1 cellular context compared by ENCODE assay signal in genomic region chr6:147192278-147192911, GRCh38.
A peak's percentile ranks its signal among the peaks of the same experiment; 100 is the strongest.
TF ChIP-seq lines count a peak whose summit lies in the region.

No MANE protein-coding gene starts in this region.

TF ChIP-seq in HepG2, 621 proteins besides CTCF, POLR2A, EP300 and RAD21 (continued from another document and continues in another):
- TF ChIP-seq SMARCE1 (IDR thresholded peaks at IDR 0.05; ENCODE audit: borderline replicate concordance) (0 out of 2 replicates have a peak, but pooled peaks have one; percentile 47), NCOA5 (CRISPR knock-in tag; IDR thresholded peaks at IDR 0.05) (no peak), ZSCAN22 (CRISPR knock-in tag; IDR thresholded peaks at IDR 0.05) (no peak), AGO2 (optimal IDR thresholded peaks at IDR 0.05; ENCODE audit: low read depth, low read length) (no peak), CREM (IDR thresholded peaks at IDR 0.05) (peak; percentile 53; the same call in 1 of the 2 replicates), CREM (CRISPR knock-in tag; IDR thresholded peaks at IDR 0.05) (no peak), MYPOP (CRISPR knock-in tag; IDR thresholded peaks at IDR 0.05) (peak; percentile 89; the same call in 1 of the 2 replicates), LBX2 (CRISPR knock-in tag; IDR thresholded peaks at IDR 0.05; ENCODE audit: borderline replicate concordance) (no peak), ZBTB7A (CRISPR knock-in tag; IDR thresholded peaks at IDR 0.05) (peak; percentile 44; the same call in 1 of the 2 replicates), GABPB1 (CRISPR knock-in tag; IDR thresholded peaks at IDR 0.05) (peak; percentile 60), KDM1A (CRISPR knock-in tag; IDR thresholded peaks at IDR 0.05) (peak; percentile 40; the same call in 1 of the 2 replicates), TBX3 (IDR thresholded peaks at IDR 0.05; ENCODE audit: borderline replicate concordance) (peak; percentile 83), NFIC (IDR thresholded peaks at IDR 0.05; ENCODE audit: low read length) (peak; percentile 99), ZSCAN12 (CRISPR knock-in tag; IDR thresholded peaks at IDR 0.05) (no peak), ZNF660 (CRISPR knock-in tag; IDR thresholded peaks at IDR 0.05; ENCODE audit: borderline replicate concordance, low read depth) (no peak), TP53 (CRISPR knock-in tag; conservative IDR thresholded peaks at IDR 0.05) (0 out of 2 replicates have a peak, but pooled peaks have one; percentile 60), MIXL1 (CRISPR knock-in tag; IDR thresholded peaks at IDR 0.05) (peak; percentile 89), ELF3 (CRISPR knock-in tag; IDR thresholded peaks at IDR 0.05) (peak; percentile 86), ZBTB46 (CRISPR knock-in tag; IDR thresholded peaks at IDR 0.05; ENCODE audit: borderline replicate concordance) (no peak), REL (CRISPR knock-in tag; conservative IDR thresholded peaks at IDR 0.05) (no peak), ZMAT3 (CRISPR knock-in tag; conservative IDR thresholded peaks at IDR 0.05) (peak; percentile 61; the same call in 1 of the 2 replicates), ZBTB14 (CRISPR knock-in tag; IDR thresholded peaks at IDR 0.05) (no peak), TBX2 (CRISPR knock-in tag; IDR thresholded peaks at IDR 0.05; ENCODE audit: borderline replicate concordance) (peak; percentile 83), HOXA3 (CRISPR knock-in tag; IDR thresholded peaks at IDR 0.05) (peak; percentile 54; the same call in 1 of the 2 replicates), HHEX (CRISPR knock-in tag; IDR thresholded peaks at IDR 0.05) (peak; percentile 91), TCF7L2 (IDR thresholded peaks at IDR 0.05; ENCODE audit: low read depth, low read length) (no peak), ZMYM2 (CRISPR knock-in tag; IDR thresholded peaks at IDR 0.05) (no peak), MAZ (IDR thresholded peaks at IDR 0.05; ENCODE audit: borderline replicate concordance, low read depth, low read length) (no peak; the same call in 1 of the 2 replicates), MAZ (CRISPR knock-in tag; IDR thresholded peaks at IDR 0.05; ENCODE audit: low read depth) (peak; percentile 82), ZNF792 (CRISPR knock-in tag; IDR thresholded peaks at IDR 0.05) (no peak), TGIF2 (CRISPR knock-in tag; IDR thresholded peaks at IDR 0.05) (peak; percentile 75; the same call in 1 of the 2 replicates), SOX13 (IDR thresholded peaks at IDR 0.05) (peak; percentile 55; the same call in 1 of the 2 replicates), SOX13 (CRISPR knock-in tag; conservative IDR thresholded peaks at IDR 0.05 in 1 of 2, IDR thresholded peaks at IDR 0.05 in 1 of 2) (peak in 1 of 2 experiments; percentile 91; a peak in 2 of 4 replicates), ZNF317 (CRISPR knock-in tag; IDR thresholded peaks at IDR 0.05) (peak; percentile 85), BRD4 (CRISPR knock-in tag; IDR thresholded peaks at IDR 0.05) (no peak), REPIN1 (CRISPR knock-in tag; IDR thresholded peaks at IDR 0.05; ENCODE audit: borderline replicate concordance, low read depth) (peak; percentile 61; the same call in 1 of the 2 replicates), SIX1 (CRISPR knock-in tag; IDR thresholded peaks at IDR 0.05; ENCODE audit: borderline replicate concordance) (peak; percentile 39; the same call in 1 of the 2 replicates), RFX3 (CRISPR knock-in tag; IDR thresholded peaks at IDR 0.05) (no peak)
- TF ChIP-seq, protein P1, sequence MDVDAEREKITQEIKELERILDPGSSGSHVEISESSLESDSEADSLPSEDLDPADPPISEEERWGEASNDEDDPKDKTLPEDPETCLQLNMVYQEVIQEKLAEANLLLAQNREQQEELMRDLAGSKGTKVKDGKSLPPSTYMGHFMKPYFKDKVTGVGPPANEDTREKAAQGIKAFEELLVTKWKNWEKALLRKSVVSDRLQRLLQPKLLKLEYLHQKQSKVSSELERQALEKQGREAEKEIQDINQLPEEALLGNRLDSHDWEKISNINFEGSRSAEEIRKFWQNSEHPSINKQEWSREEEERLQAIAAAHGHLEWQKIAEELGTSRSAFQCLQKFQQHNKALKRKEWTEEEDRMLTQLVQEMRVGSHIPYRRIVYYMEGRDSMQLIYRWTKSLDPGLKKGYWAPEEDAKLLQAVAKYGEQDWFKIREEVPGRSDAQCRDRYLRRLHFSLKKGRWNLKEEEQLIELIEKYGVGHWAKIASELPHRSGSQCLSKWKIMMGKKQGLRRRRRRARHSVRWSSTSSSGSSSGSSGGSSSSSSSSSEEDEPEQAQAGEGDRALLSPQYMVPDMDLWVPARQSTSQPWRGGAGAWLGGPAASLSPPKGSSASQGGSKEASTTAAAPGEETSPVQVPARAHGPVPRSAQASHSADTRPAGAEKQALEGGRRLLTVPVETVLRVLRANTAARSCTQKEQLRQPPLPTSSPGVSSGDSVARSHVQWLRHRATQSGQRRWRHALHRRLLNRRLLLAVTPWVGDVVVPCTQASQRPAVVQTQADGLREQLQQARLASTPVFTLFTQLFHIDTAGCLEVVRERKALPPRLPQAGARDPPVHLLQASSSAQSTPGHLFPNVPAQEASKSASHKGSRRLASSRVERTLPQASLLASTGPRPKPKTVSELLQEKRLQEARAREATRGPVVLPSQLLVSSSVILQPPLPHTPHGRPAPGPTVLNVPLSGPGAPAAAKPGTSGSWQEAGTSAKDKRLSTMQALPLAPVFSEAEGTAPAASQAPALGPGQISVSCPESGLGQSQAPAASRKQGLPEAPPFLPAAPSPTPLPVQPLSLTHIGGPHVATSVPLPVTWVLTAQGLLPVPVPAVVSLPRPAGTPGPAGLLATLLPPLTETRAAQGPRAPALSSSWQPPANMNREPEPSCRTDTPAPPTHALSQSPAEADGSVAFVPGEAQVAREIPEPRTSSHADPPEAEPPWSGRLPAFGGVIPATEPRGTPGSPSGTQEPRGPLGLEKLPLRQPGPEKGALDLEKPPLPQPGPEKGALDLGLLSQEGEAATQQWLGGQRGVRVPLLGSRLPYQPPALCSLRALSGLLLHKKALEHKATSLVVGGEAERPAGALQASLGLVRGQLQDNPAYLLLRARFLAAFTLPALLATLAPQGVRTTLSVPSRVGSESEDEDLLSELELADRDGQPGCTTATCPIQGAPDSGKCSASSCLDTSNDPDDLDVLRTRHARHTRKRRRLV (CRISPR knock-in tag; IDR thresholded peaks at IDR 0.05), result no peak
- TF ChIP-seq, protein P2, sequence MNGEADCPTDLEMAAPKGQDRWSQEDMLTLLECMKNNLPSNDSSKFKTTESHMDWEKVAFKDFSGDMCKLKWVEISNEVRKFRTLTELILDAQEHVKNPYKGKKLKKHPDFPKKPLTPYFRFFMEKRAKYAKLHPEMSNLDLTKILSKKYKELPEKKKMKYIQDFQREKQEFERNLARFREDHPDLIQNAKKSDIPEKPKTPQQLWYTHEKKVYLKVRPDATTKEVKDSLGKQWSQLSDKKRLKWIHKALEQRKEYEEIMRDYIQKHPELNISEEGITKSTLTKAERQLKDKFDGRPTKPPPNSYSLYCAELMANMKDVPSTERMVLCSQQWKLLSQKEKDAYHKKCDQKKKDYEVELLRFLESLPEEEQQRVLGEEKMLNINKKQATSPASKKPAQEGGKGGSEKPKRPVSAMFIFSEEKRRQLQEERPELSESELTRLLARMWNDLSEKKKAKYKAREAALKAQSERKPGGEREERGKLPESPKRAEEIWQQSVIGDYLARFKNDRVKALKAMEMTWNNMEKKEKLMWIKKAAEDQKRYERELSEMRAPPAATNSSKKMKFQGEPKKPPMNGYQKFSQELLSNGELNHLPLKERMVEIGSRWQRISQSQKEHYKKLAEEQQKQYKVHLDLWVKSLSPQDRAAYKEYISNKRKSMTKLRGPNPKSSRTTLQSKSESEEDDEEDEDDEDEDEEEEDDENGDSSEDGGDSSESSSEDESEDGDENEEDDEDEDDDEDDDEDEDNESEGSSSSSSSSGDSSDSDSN (CRISPR knock-in tag; IDR thresholded peaks at IDR 0.05), result peak; percentile 60; the same call in 1 of the 2 replicates
- TF ChIP-seq, protein P3, sequence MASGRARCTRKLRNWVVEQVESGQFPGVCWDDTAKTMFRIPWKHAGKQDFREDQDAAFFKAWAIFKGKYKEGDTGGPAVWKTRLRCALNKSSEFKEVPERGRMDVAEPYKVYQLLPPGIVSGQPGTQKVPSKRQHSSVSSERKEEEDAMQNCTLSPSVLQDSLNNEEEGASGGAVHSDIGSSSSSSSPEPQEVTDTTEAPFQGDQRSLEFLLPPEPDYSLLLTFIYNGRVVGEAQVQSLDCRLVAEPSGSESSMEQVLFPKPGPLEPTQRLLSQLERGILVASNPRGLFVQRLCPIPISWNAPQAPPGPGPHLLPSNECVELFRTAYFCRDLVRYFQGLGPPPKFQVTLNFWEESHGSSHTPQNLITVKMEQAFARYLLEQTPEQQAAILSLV (CRISPR knock-in tag; IDR thresholded peaks at IDR 0.05; ENCODE audit: borderline replicate concordance), result peak; percentile 47; the same call in 1 of the 2 replicates
- TF ChIP-seq, protein P4, sequence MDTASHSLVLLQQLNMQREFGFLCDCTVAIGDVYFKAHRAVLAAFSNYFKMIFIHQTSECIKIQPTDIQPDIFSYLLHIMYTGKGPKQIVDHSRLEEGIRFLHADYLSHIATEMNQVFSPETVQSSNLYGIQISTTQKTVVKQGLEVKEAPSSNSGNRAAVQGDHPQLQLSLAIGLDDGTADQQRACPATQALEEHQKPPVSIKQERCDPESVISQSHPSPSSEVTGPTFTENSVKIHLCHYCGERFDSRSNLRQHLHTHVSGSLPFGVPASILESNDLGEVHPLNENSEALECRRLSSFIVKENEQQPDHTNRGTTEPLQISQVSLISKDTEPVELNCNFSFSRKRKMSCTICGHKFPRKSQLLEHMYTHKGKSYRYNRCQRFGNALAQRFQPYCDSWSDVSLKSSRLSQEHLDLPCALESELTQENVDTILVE (CRISPR knock-in tag; IDR thresholded peaks at IDR 0.05), result peak; percentile 96
- TF ChIP-seq, protein P5, sequence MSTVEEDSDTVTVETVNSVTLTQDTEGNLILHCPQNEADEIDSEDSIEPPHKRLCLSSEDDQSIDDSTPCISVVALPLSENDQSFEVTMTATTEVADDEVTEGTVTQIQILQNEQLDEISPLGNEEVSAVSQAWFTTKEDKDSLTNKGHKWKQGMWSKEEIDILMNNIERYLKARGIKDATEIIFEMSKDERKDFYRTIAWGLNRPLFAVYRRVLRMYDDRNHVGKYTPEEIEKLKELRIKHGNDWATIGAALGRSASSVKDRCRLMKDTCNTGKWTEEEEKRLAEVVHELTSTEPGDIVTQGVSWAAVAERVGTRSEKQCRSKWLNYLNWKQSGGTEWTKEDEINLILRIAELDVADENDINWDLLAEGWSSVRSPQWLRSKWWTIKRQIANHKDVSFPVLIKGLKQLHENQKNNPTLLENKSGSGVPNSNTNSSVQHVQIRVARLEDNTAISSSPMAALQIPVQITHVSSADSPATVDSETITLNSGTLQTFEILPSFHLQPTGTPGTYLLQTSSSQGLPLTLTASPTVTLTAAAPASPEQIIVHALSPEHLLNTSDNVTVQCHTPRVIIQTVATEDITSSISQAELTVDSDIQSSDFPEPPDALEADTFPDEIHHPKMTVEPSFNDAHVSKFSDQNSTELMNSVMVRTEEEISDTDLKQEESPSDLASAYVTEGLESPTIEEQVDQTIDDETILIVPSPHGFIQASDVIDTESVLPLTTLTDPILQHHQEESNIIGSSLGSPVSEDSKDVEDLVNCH (CRISPR knock-in tag; IDR thresholded peaks at IDR 0.05), result no peak
